In the genomic region with DNA sequence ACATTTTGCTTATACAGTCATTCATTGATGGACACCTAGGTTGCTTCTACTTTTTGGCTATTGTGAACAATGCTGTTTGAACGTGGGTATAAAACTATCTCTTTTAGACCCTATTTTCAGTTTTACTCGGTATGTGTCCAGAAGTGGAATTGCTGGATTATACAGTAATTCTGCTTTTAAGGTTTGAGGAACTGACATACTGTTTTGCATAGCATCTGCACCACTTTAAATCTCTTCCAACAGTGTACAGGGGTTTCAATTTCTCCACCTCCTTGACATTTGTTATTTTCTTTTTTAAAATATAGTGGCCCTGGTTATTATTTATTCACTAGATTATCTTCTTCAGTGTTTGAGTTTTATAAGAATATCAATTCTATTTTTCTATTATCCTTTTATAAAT, we compare ENCODE assay signal across 26 cellular contexts.
DNase-seq lines count a peak whose midpoint lies in the region; ATAC-seq, FAIRE-seq and TF ChIP-seq lines count a peak whose summit lies in the region.
"Had no signal": no experiment of that assay in that cellular context is flagged by ENCODE, and none has a peak within 500 bp of the region (broad histone marks: within the 10 kb centered on the region; RNA-seq: fewer than 3 reads in every experiment).

No MANE protein-coding gene starts in this region.

- H3K79me2 ChIP-seq in ACC112 (ENCODE audit: control insufficient read depth, insufficient read depth, low read length, unreplicated experiment) (no peaks in the 10 kb centered on the region), OCI-LY3 (ENCODE audit: low read length) (no peaks in the 10 kb centered on the region), H9 (ENCODE audit: insufficient read depth, low read length) (no peaks in the 10 kb centered on the region)

- H4K5ac ChIP-seq in H9 (ENCODE audit: insufficient read length, low read depth, low read length), result no peak overlapping the region

- H3K36me3 ChIP-seq in ACC112 (ENCODE audit: insufficient read depth, low read length) (no peaks in the 10 kb centered on the region), OCI-LY3 (replicated peaks; ENCODE audit: low read depth, low read length) (no peaks in the 10 kb centered on the region)
- H3K36me3 ChIP-seq: HAP-1 had no signal

- H3K4me3 ChIP-seq in ACC112 (ENCODE audit: low read depth, low read length) (no peak overlapping the region), OCI-LY3 (ENCODE audit: low read length) (peak overlapping the region; percentile 62)
- H3K4me3 ChIP-seq: HAP-1 had no signal

- H3K9me3 ChIP-seq in OCI-LY3 (ENCODE audit: insufficient read depth, low read length), result no peaks in the 10 kb centered on the region
- H3K9me3 ChIP-seq in H9 (ENCODE audit: control insufficient read depth, low read depth, low read length), result no peaks in the 10 kb centered on the region
- H3K9me3 ChIP-seq: HAP-1 had no signal

- no peak overlapping the region for H3K9ac ChIP-seq in OCI-LY3 (ENCODE audit: low read length)
- H3K9ac ChIP-seq in H9 (ENCODE audit: extremely low read depth, insufficient read length, low read length), result no peak overlapping the region

- no peak overlapping the region for H3K27ac Mint-ChIP-seq in stimulated activated memory B cell treated with anti-CD40 and anti-IgM and Interleukin-4, amounts not matched to agents 10 μg/mL and 1 μg/mL and 100 μg/mL, for 72 hours
- H3K27ac Mint-ChIP-seq in H9, result no peak overlapping the region
- H3K27ac Mint-ChIP-seq: HFFc6 had no signal

- H3K18ac ChIP-seq in H9 (ENCODE audit: insufficient read length, low read depth, low read length), result no peak overlapping the region

- H2BK5ac ChIP-seq in H9 (ENCODE audit: insufficient read length, low read length), result no peak overlapping the region

- DNase-seq in NCI-H774 (lab: John Stamatoyannopoulos, UW) (no peak), epidermal melanocyte (ENCODE audit: insufficient read length, low spot score) (no peak), NCI-H1417 (lab: John Stamatoyannopoulos, UW) (no peak), H9 (no peak)
- DNase-seq: ACHN, Calu3, DMS153, DND-41, KBM-7, MM.1S, NCI-H1092 treated with DMSO at 0.1 percent for 48 hours, NCI-H1436 treated with DMSO at 0.1 percent for 48 hours, NCI-H1930, NCI-H2107, NCI-H446, NCI-H524 treated with DMSO at 0.1 percent for 48 hours, NCI-H82, Right ventricle myocardium superior, RPMI8226 had no signal

- no peak overlapping the region for H2BK15ac ChIP-seq in H9 (ENCODE audit: low read depth, low read length)

- H3K9me3 Mint-ChIP-seq in stimulated activated memory B cell treated with anti-CD40 and anti-IgM and Interleukin-4, amounts not matched to agents 10 μg/mL and 1 μg/mL and 100 μg/mL, for 72 hours, result no peaks in the 10 kb centered on the region
- H3K9me3 Mint-ChIP-seq in H9, result no peaks in the 10 kb centered on the region
- H3K9me3 Mint-ChIP-seq: HFFc6 had no signal

- no peak overlapping the region for H3T11ph ChIP-seq in H9 (ENCODE audit: low read length)

- no peak overlapping the region for H2BK12ac ChIP-seq in H9 (ENCODE audit: insufficient read length, low read depth, low read length)

- H3K14ac ChIP-seq in H9 (ENCODE audit: insufficient read depth, low read length), result no peak overlapping the region

- no peak overlapping the region for H3K23ac ChIP-seq in H9 (ENCODE audit: insufficient read length, low read depth, low read length)

- no peak overlapping the region for H3K56ac ChIP-seq in H9 (ENCODE audit: insufficient read length, low read depth, low read length)

- H4K20me1 ChIP-seq in OCI-LY3 (ENCODE audit: insufficient read depth, low read length) (no peaks in the 10 kb centered on the region), H9 (ENCODE audit: control insufficient read depth, insufficient read depth, insufficient read length) (no peaks in the 10 kb centered on the region)

- no peak overlapping the region for H2AK5ac ChIP-seq in H9 (ENCODE audit: insufficient read length, low read length)

- H3K4me3 Mint-ChIP-seq in stimulated activated memory B cell treated with anti-CD40 and anti-IgM and Interleukin-4, amounts not matched to agents 10 μg/mL and 1 μg/mL and 100 μg/mL, for 72 hours, result no peak overlapping the region
- H3K4me3 Mint-ChIP-seq in H9, result no peak overlapping the region
- H3K4me3 Mint-ChIP-seq: HFFc6 had no signal

- H3K4me1 ChIP-seq in ACC112 (ENCODE audit: control insufficient read depth, insufficient read depth, low read length, unreplicated experiment), result peaks cover 31% of the 10 kb centered on the region
- H3K4me1 ChIP-seq in OCI-LY3 (ENCODE audit: low read length), result peaks cover 8% of the 10 kb centered on the region
- no peaks in the 10 kb centered on the region for H3K4me1 ChIP-seq in H9 (ENCODE audit: insufficient read depth, low read length)
- H3K4me1 ChIP-seq: HAP-1 had no signal

- WGBS in H9 (ENCODE audit: extremely low coverage, insufficient read length, low lambda C conversion rate), result no CpG with 5 or more reads among the region's 2 CpGs

- H3K4ac ChIP-seq in H9 (ENCODE audit: low read depth, low read length), result no peak overlapping the region

- no peaks in the 10 kb centered on the region for H3K79me1 ChIP-seq in H9 (ENCODE audit: insufficient read depth, low read depth, low read length, poor library complexity, severe bottlenecking)

- peak overlapping the region; percentile 70 for H3K4me2 ChIP-seq in OCI-LY3 (ENCODE audit: low read length)
- H3K4me2 ChIP-seq in H9 (ENCODE audit: insufficient read depth, insufficient read length, low read length), result no peak overlapping the region

- peak; percentile 60 for ATAC-seq in stimulated activated memory B cell treated with anti-CD40 and anti-IgM and Interleukin-4, amounts not matched to agents 10 μg/mL and 1 μg/mL and 100 μg/mL, for 72 hours

- no peak overlapping the region for H4K91ac ChIP-seq in H9 (ENCODE audit: insufficient read length, low read depth, low read length)

- H3K27me3 ChIP-seq in ACC112 (ENCODE audit: insufficient read depth, low read length), result no peaks in the 10 kb centered on the region
- no peaks in the 10 kb centered on the region for H3K27me3 ChIP-seq in OCI-LY3 (ENCODE audit: low read depth, low read length)
- no peaks in the 10 kb centered on the region for H3K27me3 ChIP-seq in H9 (ENCODE audit: insufficient read depth, low read length)

- H3K23me2 ChIP-seq in H9 (ENCODE audit: insufficient read length, low read depth, low read length, poor library complexity, severe bottlenecking), result no peaks in the 10 kb centered on the region

- H3K27ac ChIP-seq in ACC112 (ENCODE audit: low read depth, low read length) (no peak overlapping the region), OCI-LY3 (ENCODE audit: low read length) (no peak overlapping the region), H9 (ENCODE audit: insufficient read length, low read depth, low read length) (no peak overlapping the region)

- no peak overlapping the region for H4K8ac ChIP-seq in H9 (replicated peaks; ENCODE audit: insufficient read length, low read depth, low read length)

- no peaks in the 10 kb centered on the region for H3K36me3 Mint-ChIP-seq in stimulated activated memory B cell treated with anti-CD40 and anti-IgM and Interleukin-4, amounts not matched to agents 10 μg/mL and 1 μg/mL and 100 μg/mL, for 72 hours
- H3K36me3 Mint-ChIP-seq in H9 (ENCODE audit: insufficient read depth in 1 of 3, low read depth in 3 of 3), result no peaks in the 10 kb centered on the region

- no peak overlapping the region for H2BK120ac ChIP-seq in H9 (ENCODE audit: low read depth, low read length, poor library complexity, severe bottlenecking)

- no peaks in the 10 kb centered on the region for H3K4me1 Mint-ChIP-seq in stimulated activated memory B cell treated with anti-CD40 and anti-IgM and Interleukin-4, amounts not matched to agents 10 μg/mL and 1 μg/mL and 100 μg/mL, for 72 hours
- H3K4me1 Mint-ChIP-seq in H9, result peaks cover 3 to 6% of the 10 kb centered on the region in 2 experiments; a peak in 3 of 4 replicates

- H2AFZ ChIP-seq in ACC112 (ENCODE audit: low read length, unreplicated experiment) (peak overlapping the region; percentile 27), OCI-LY3 (ENCODE audit: low read depth, low read length) (no peak overlapping the region), H9 (ENCODE audit: low read length) (no peak overlapping the region)

- FAIRE-seq in G401.6 (lab: Jason Lieb, UNC), result peak; percentile 46
- FAIRE-seq: GM18507 had no signal

- H3K27me3 Mint-ChIP-seq in stimulated activated memory B cell treated with anti-CD40 and anti-IgM and Interleukin-4, amounts not matched to agents 10 μg/mL and 1 μg/mL and 100 μg/mL, for 72 hours, result no peaks in the 10 kb centered on the region
- H3K27me3 Mint-ChIP-seq in H9 (ENCODE audit: low read depth), result no peaks in the 10 kb centered on the region

- no peak overlapping the region for H2BK20ac ChIP-seq in H9 (ENCODE audit: low read depth, low read length, poor library complexity, severe bottlenecking)

- TF ChIP-seq CTCF in OCI-LY3 (IDR thresholded peaks at IDR 0.05; ENCODE audit: low read depth, low read length), result no peak
- no peak for TF ChIP-seq CTCF in H9 (conservative IDR thresholded peaks at IDR 0.05)
